Comparison of ENCODE assay signal across 19 cellular contexts in the genomic region with DNA sequence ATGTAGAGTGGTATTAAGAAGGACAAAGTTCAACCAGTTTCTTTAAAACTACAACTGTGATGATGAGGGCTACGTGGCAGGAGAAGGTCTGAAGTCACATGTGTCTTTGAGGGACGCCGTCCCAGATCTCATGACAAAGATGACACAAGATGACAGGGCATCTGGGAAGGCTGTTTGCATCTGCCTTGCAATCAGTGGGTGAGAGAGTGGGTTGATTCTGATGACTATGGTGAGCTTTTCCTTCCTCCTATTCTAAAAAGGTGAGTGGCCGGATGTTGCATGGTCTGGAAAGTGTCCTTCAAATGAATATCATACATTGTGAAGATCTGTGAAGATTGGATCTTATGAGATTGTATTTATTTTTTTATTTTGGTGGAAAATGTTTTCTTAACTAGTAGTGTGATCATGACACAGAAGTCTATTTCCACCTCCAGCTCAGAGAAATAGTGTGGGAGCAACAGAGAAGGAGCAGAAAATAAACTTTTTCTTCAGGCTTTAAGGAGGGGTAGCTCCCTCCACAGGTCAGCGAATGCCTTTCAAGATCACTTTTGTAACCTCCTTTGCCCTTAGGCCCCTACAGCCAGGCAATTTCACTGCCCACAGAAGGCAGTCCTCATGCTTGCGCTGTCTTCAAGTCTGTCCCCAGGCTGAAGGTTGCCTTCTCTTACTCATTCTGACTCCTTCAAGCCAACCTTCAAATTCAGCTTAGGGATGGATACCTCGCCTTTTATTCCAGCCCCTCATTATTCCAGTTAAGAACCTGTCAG.
"Had no signal": no experiment of that assay in that cellular context is flagged by ENCODE, and none has a peak within 500 bp of the region (broad histone marks: within the 10 kb centered on the region; RNA-seq: fewer than 3 reads in every experiment).

No MANE protein-coding gene starts in this region.

- DNase-seq: activated CD4-positive, alpha-beta T cell treated with anti-CD3 and anti-CD28 coated beads, Interleukin-2, amount 50 U/mL, for 1 hour; activated CD4-positive, CD25-positive, alpha-beta regulatory T cell treated with anti-CD3 and anti-CD28 coated beads, Interleukin-2, amount 50 U/mL, for 72 hours; activated CD8-positive, alpha-beta memory T cell treated with anti-CD3 and anti-CD28 coated beads, Interleukin-2, amount 50 U/mL, for 4 hours; activated effector memory CD4-positive, alpha-beta T cell treated with Interleukin-2 at 50 U/mL for 16 hours; activated naive CD4-positive, alpha-beta T cell treated with anti-CD3 and anti-CD28 coated beads, Interleukin-2, amount 10 ng/mL, durations not matched to agents 7 days and 5 days; activated naive CD8-positive, alpha-beta T cell treated with anti-CD3 and anti-CD28 coated beads, Interleukin-2, amount 50 U/mL, for 24 hours; activated T-cell treated with anti-CD3 and anti-CD28 coated beads, Interleukin-2, amount 50 U/mL, for 4 hours; aorta; brain microvascular endothelial cell; central memory CD4-positive, alpha-beta T cell; gastrocnemius medialis; head of caudate nucleus; kidney; stimulated activated CD4-positive, alpha-beta T cell treated with anti-CD3 and anti-CD28 coated beads, Interleukin-2, amount 100 ng/mL, for 24 hours had no signal

- H3K36me3 ChIP-seq: brain microvascular endothelial cell, gastrocnemius medialis, prostate gland, right atrium auricular region had no signal

- H3K9me3 ChIP-seq: gastrocnemius medialis, prostate gland had no signal

- H3K27ac Mint-ChIP-seq: activated naive CD4-positive, alpha-beta T cell treated with anti-CD3 and anti-CD28 coated beads, Interleukin-2, amount 10 ng/mL, durations not matched to agents 7 days and 5 days; activated naive CD8-positive, alpha-beta T cell treated with anti-CD3 and anti-CD28 coated beads, Interleukin-2, amount 50 U/mL, for 24 hours; stimulated activated naive CD8-positive, alpha-beta T cell treated with anti-CD3 and anti-CD28 coated beads, Interleukin-15, Interleukin-2, amounts not matched to agents 100 ng/mL and 50 ng/mL, for 24 hours; type B pancreatic cell had no signal

- H3K9me3 Mint-ChIP-seq: activated naive CD4-positive, alpha-beta T cell treated with anti-CD3 and anti-CD28 coated beads, Interleukin-2, amount 10 ng/mL, durations not matched to agents 7 days and 5 days; activated naive CD8-positive, alpha-beta T cell treated with anti-CD3 and anti-CD28 coated beads, Interleukin-2, amount 50 U/mL, for 24 hours; activated T-cell treated with anti-CD3 and anti-CD28 coated beads, Interleukin-2, amount 50 U/mL, for 4 hours; stimulated activated naive CD8-positive, alpha-beta T cell treated with anti-CD3 and anti-CD28 coated beads, Interleukin-15, Interleukin-2, amounts not matched to agents 100 ng/mL and 50 ng/mL, for 24 hours; type B pancreatic cell had no signal

- H3K4me1 Mint-ChIP-seq: activated naive CD8-positive, alpha-beta T cell treated with anti-CD3 and anti-CD28 coated beads, Interleukin-2, amount 50 U/mL, for 24 hours had no signal

- H3K4me1 ChIP-seq: gastrocnemius medialis, prostate gland, right atrium auricular region had no signal

- H3K27ac ChIP-seq: brain microvascular endothelial cell, gastrocnemius medialis, prostate gland, right atrium auricular region had no signal

- ATAC-seq: activated naive CD8-positive, alpha-beta T cell treated with anti-CD3 and anti-CD28 coated beads, Interleukin-2, amount 50 U/mL, for 24 hours; activated T-cell treated with anti-CD3 and anti-CD28 coated beads, Interleukin-2, amount 50 U/mL, for 4 hours; gastrocnemius medialis; left lobe of liver had no signal

- H3K27me3 ChIP-seq: gastrocnemius medialis, right atrium auricular region had no signal

- H3K4me3 ChIP-seq: gastrocnemius medialis, prostate gland, right atrium auricular region had no signal

- H3K4me3 Mint-ChIP-seq: activated naive CD4-positive, alpha-beta T cell treated with anti-CD3 and anti-CD28 coated beads, Interleukin-2, amount 10 ng/mL, durations not matched to agents 7 days and 5 days; activated naive CD8-positive, alpha-beta T cell treated with anti-CD3 and anti-CD28 coated beads, Interleukin-2, amount 50 U/mL, for 24 hours; activated T-cell treated with anti-CD3 and anti-CD28 coated beads, Interleukin-2, amount 50 U/mL, for 4 hours; stimulated activated naive CD8-positive, alpha-beta T cell treated with anti-CD3 and anti-CD28 coated beads, Interleukin-15, Interleukin-2, amounts not matched to agents 100 ng/mL and 50 ng/mL, for 24 hours; type B pancreatic cell had no signal

- H3K36me3 Mint-ChIP-seq: activated naive CD4-positive, alpha-beta T cell treated with anti-CD3 and anti-CD28 coated beads, Interleukin-2, amount 10 ng/mL, durations not matched to agents 7 days and 5 days; type B pancreatic cell had no signal
